ENCODE assay signal across 8 cellular contexts in genomic region chr11:67262731-67263675, GRCh38. TPM values are rescaled to one million over a fixed set of nuclear protein-coding genes. Genes with fewer than 3 reads are reported as not detected.
DNase-seq lines count a peak whose midpoint lies in the region; ATAC-seq and TF ChIP-seq lines count a peak whose summit lies in the region.

No MANE protein-coding gene starts in this region.

- peak; percentile 74 for ATAC-seq in Panc1
- no peak for ATAC-seq in HG02763 (IDR thresholded peaks at IDR 0.05; ENCODE audit: unreplicated experiment)

- peak overlapping the region; percentile 70 to 76 (median 73) for H3K4me3 Mint-ChIP-seq in nephron

- H3K9me3 ChIP-seq in KOPT-K1 (ENCODE audit: insufficient read depth, low read length, poor library complexity, severe bottlenecking) (no peaks in the 10 kb centered on the region), Panc1 (ENCODE audit: control insufficient read depth, insufficient read depth, low read depth, low read length) (no peaks in the 10 kb centered on the region), tibial artery (no peaks in the 10 kb centered on the region)

- CTCF ChIA-PET in Panc1 (lab: Charles Lee) = interaction anchor here (0.5 to 3.6 kb wide), 6 partner anchors 20 to 188 kb away, joined by 3 to 21 read pairs (median 4); no protein-coding TSS in a partner anchor

- H3K27ac Mint-ChIP-seq in nephron = peak overlapping the region; percentile 24 to 79 (median 60)

- peak; percentile 83 for DNase-seq in ELR (ENCODE audit: low read depth)
- DNase-seq in Panc1 (ENCODE audit: low read depth, low spot score) = no peak
- DNase-seq in activated T-helper 1 cell treated with Interleukin-2 at 50 U/mL for 16 hours (ENCODE audit: low read depth) = peak; percentile 59
- peak; percentile 85 for DNase-seq in fibroblast of gingiva (ENCODE audit: low read depth)
- DNase-seq in tibial artery = peak; percentile 78 to 88

- POLR2A ChIA-PET in Panc1 (lab: Charles Lee) = interaction anchor here (0.6 kb wide), 1 partner anchor 51 kb away, joined by 4 read pairs; no protein-coding TSS in a partner anchor

- intact Hi-C loops in Panc1 (cut with micrococcal nuclease; ENCODE audit: unreplicated experiment) (loop anchor here (10.0 kb wide), 1 partner anchor 122 kb away; no protein-coding TSS in a partner anchor), tibial artery (cut with DNase I; ENCODE audit: low total_unique reads) (loop anchor here (10.0 kb wide), 1 partner anchor 112 kb away; the partner anchor contains the start of gene CLCF1)

- BruUV-seq in Panc1 (replicated peaks; lab: Mats Ljungman, UMichigan) = no TSS peak

- in situ Hi-C loops in Panc1 (cut with HindIII; ENCODE audit: low pct_unique_long_range_greater_than_20kb, low sequenced_read_pairs) = no loop called here

- peak; percentile 97 for TF ChIP-seq CTCF in Panc1 (IDR thresholded peaks at IDR 0.05)
- TF ChIP-seq CTCF in nephron (IDR thresholded peaks at IDR 0.05; ENCODE audit: unreplicated experiment in 3 of 3) = peak; percentile 67 to 76 (median 70)
- peak; percentile 76 to 90 for TF ChIP-seq CTCF in tibial artery (IDR thresholded peaks at IDR 0.05)

- peaks cover 4% of the 10 kb centered on the region for H3K36me3 Mint-ChIP-seq in nephron (ENCODE audit: low read depth)

- H3K27ac ChIP-seq in KOPT-K1 (ENCODE audit: low read depth, low read length, poor library complexity, severe bottlenecking) (peak overlapping the region; percentile 75), Panc1 (ENCODE audit: low read length) (peak overlapping the region; percentile 67), tibial artery (peak overlapping the region; percentile 32 to 43)

- H3K9me3 Mint-ChIP-seq in nephron = no peaks in the 10 kb centered on the region

- H3K4me1 Mint-ChIP-seq in nephron = peaks cover 17% of the 10 kb centered on the region

- H3K36me3 ChIP-seq in KOPT-K1 (ENCODE audit: insufficient read depth, low read length) (peaks cover 21% of the 10 kb centered on the region; the same call in 1 of the 2 replicates), Panc1 (ENCODE audit: control insufficient read depth, insufficient read depth, low read length) (no peaks in the 10 kb centered on the region; the same call in 1 of the 2 replicates), tibial artery (no peaks in the 10 kb centered on the region)

- peaks cover 20% of the 10 kb centered on the region for H3K4me1 ChIP-seq in Panc1 (ENCODE audit: control insufficient read depth, insufficient read depth, low read length)
- H3K4me1 ChIP-seq in tibial artery = peaks cover 0 to 45% (median 39%) of the 10 kb centered on the region in 4 donors

- H3K27me3 ChIP-seq in Panc1 (ENCODE audit: control insufficient read depth, insufficient read depth, low read length) (no peaks in the 10 kb centered on the region), tibial artery (no peaks in the 10 kb centered on the region)

- H3K4me3 ChIP-seq in Panc1 (ENCODE audit: low read depth in 2 of 2, low read length in 2 of 2) = no peak overlapping the region
- no peak overlapping the region for H3K4me3 ChIP-seq in tibial artery

- peaks cover 8% of the 10 kb centered on the region for H3K27me3 Mint-ChIP-seq in nephron (ENCODE audit: low read depth)

RNA-seq across cellular contexts. Expression of gene GRK2, which starts 3.3 kb away (rescaled TPM):
- total RNA-seq in Panc1 (2021; ENCODE audit: unreplicated experiment) = 103 TPM
- polyA plus RNA-seq in Panc1 (2012; ENCODE audit: insufficient read length) = 192 TPM

RNA-seq across cellular contexts. Expression of gene ANKRD13D, which starts 26.1 kb away (rescaled TPM):
- 76.5 TPM for total RNA-seq in Panc1 (2021; ENCODE audit: unreplicated experiment)
- polyA plus RNA-seq in Panc1 (2012; ENCODE audit: insufficient read length) = 55.6 TPM

RNA-seq across cellular contexts. Expression of gene SSH3, which starts 40.3 kb away (rescaled TPM):
- total RNA-seq in Panc1 (2021; ENCODE audit: unreplicated experiment) = 79.8 TPM
- polyA plus RNA-seq in Panc1 (2012; ENCODE audit: insufficient read length) = 82.6 TPM
